In the genomic region with DNA sequence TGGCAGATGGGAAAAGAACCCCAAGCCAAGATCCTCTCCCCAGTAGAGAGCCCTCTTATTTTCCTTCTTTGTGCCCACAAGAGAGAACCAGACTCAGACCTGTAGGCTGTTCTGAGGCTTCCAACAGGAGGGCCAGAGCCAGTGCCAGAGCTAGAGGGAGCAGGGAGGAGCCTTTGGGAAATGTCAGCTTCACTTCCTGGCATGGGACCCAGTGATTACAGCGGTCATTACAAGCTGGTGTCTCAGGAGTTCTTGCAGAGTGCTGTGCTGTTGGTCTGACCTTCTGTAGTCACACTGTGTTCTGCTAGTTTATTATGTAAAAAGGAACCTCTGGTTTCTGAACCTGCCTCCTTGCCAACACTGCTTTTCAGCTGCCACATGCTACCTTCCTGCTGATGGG, we compare ENCODE assay signal across 12 cellular contexts. TPM values are rescaled to one million over a fixed set of nuclear protein-coding genes. Genes with fewer than 3 reads are reported as not detected.
DNase-seq lines count a peak whose midpoint lies in the region; ATAC-seq, FAIRE-seq and TF ChIP-seq lines count a peak whose summit lies in the region.
"Had no signal": no experiment of that assay in that cellular context is flagged by ENCODE, and none has a peak within 500 bp of the region (broad histone marks: within the 10 kb centered on the region; RNA-seq: fewer than 3 reads in every experiment).

No MANE protein-coding gene starts in this region.

- intact Hi-C loops in natural killer cell (cut with micrococcal nuclease): no loop called here
- intact Hi-C loops in heart left ventricle (cut with DNase I): loop anchor here in 4 of 10 donors (2.0 to 5.0 kb wide), 2 partner anchors 33 to 38 kb away; no protein-coding TSS in a partner anchor
- intact Hi-C loops in psoas muscle (cut with DNase I): loop anchor here (1.0 to 5.0 kb wide), 2 partner anchors 38 kb away; partner anchors contain the start of gene STK35 (in 1 of the 2)
- intact Hi-C loops in activated T-helper 2 cell treated with anti-CD3 and anti-CD28 coated beads, Interferon-gamma antibody, Interleukin-2, Interleukin-4, amounts not matched to agents 10 μg/mL and 5 μg/mL and 100 μg/mL, durations not matched to agents 14 hours and 24 hours and 36 hours (cut with micrococcal nuclease): no loop called here

- H3K36me3 Mint-ChIP-seq in natural killer cell treated with Interleukin-12 subunit alpha and Interleukin-12 subunit beta and Interleukin-15 and Interleukin-18, amount 100 ng/mL, for 72 hours: no peaks in the 10 kb centered on the region
- no peaks in the 10 kb centered on the region for H3K36me3 Mint-ChIP-seq in natural killer cell
- peaks cover 10% of the 10 kb centered on the region for H3K36me3 Mint-ChIP-seq in activated T-helper 2 cell treated with anti-CD3 and anti-CD28 coated beads, Interferon-gamma antibody, Interleukin-2, Interleukin-4, amounts not matched to agents 10 μg/mL and 5 μg/mL and 100 μg/mL, durations not matched to agents 14 hours and 24 hours and 36 hours (ENCODE audit: low read depth)

- H3K9me3 Mint-ChIP-seq in natural killer cell treated with Interleukin-12 subunit alpha and Interleukin-12 subunit beta and Interleukin-15 and Interleukin-18, amount 100 ng/mL, for 72 hours: no peaks in the 10 kb centered on the region
- no peaks in the 10 kb centered on the region for H3K9me3 Mint-ChIP-seq in natural killer cell
- H3K9me3 Mint-ChIP-seq in activated T-helper 2 cell treated with anti-CD3 and anti-CD28 coated beads, Interferon-gamma antibody, Interleukin-2, Interleukin-4, amounts not matched to agents 10 μg/mL and 5 μg/mL and 100 μg/mL, durations not matched to agents 14 hours and 24 hours and 36 hours: no peaks in the 10 kb centered on the region
- H3K9me3 Mint-ChIP-seq: effector memory CD8-positive, alpha-beta T cell had no signal

- H3K27me3 ChIP-seq in heart left ventricle (no peaks in the 10 kb centered on the region), psoas muscle (ENCODE audit: insufficient read depth in 3 of 3, low read length in 2 of 3) (no peaks in the 10 kb centered on the region)
- H3K27me3 ChIP-seq: ascending aorta had no signal

- peaks cover 3 to 97% (median 65%) of the 10 kb centered on the region in 12 donors for H3K4me1 ChIP-seq in heart left ventricle
- peaks cover 59% of the 10 kb centered on the region for H3K4me1 ChIP-seq in psoas muscle
- H3K4me1 ChIP-seq: ascending aorta had no signal

- WGBS in heart left ventricle, 4 donors: 25 to 38% (median 27%) methylated on average over 1 of the region's 1 CpG
- WGBS in psoas muscle, 3 donors: 0 to 27% (median 19%) methylated on average over 1 of the region's 1 CpG

- H3K36me3 ChIP-seq in heart left ventricle (peaks cover 0 to 20% (median 14%) of the 10 kb centered on the region in 9 donors), psoas muscle (ENCODE audit: insufficient read depth in 1 of 2, low read depth in 1 of 2) (peaks cover 0 to 18% of the 10 kb centered on the region in 2 donors)

- peaks cover 16 to 40% of the 10 kb centered on the region in 2 donors for H3K4me1 Mint-ChIP-seq in natural killer cell treated with Interleukin-12 subunit alpha and Interleukin-12 subunit beta and Interleukin-15 and Interleukin-18, amount 100 ng/mL, for 72 hours (ENCODE audit: low read depth in 2 of 2)
- H3K4me1 Mint-ChIP-seq in natural killer cell: peaks cover 49 to 65% of the 10 kb centered on the region in 2 donors
- H3K4me1 Mint-ChIP-seq in activated T-helper 2 cell treated with anti-CD3 and anti-CD28 coated beads, Interferon-gamma antibody, Interleukin-2, Interleukin-4, amounts not matched to agents 10 μg/mL and 5 μg/mL and 100 μg/mL, durations not matched to agents 14 hours and 24 hours and 36 hours (ENCODE audit: low read depth): peaks cover 17% of the 10 kb centered on the region

- no peak for TF ChIP-seq POLR2A in heart left ventricle (IDR thresholded peaks at IDR 0.05)

- no peaks in the 10 kb centered on the region for H3K27me3 Mint-ChIP-seq in natural killer cell treated with Interleukin-12 subunit alpha and Interleukin-12 subunit beta and Interleukin-15 and Interleukin-18, amount 100 ng/mL, for 72 hours
- H3K27me3 Mint-ChIP-seq in natural killer cell (ENCODE audit: low read depth in 2 of 2): no peaks in the 10 kb centered on the region
- H3K27me3 Mint-ChIP-seq in activated T-helper 2 cell treated with anti-CD3 and anti-CD28 coated beads, Interferon-gamma antibody, Interleukin-2, Interleukin-4, amounts not matched to agents 10 μg/mL and 5 μg/mL and 100 μg/mL, durations not matched to agents 14 hours and 24 hours and 36 hours (ENCODE audit: low read depth): no peaks in the 10 kb centered on the region
- H3K27me3 Mint-ChIP-seq: effector memory CD8-positive, alpha-beta T cell had no signal

- DNase-seq in natural killer cell treated with Interleukin-12 subunit alpha and Interleukin-12 subunit beta and Interleukin-15 and Interleukin-18, amount 100 ng/mL, for 72 hours (ENCODE audit: low spot score): peak; percentile 6
- DNase-seq in natural killer cell (no peak), heart left ventricle (peak in 4 of 5 donors; percentile 67 to 92 (median 85)), psoas muscle (peak; percentile 71 to 82), foreskin melanocyte (no peak), RCC 7860 (ENCODE audit: low spot score) (no peak)
- no peak for DNase-seq in activated T-helper 2 cell treated with anti-CD3 and anti-CD28 coated beads, Interferon-gamma antibody, Interleukin-2, Interleukin-4, amounts not matched to agents 10 μg/mL and 5 μg/mL and 100 μg/mL, durations not matched to agents 14 hours and 24 hours and 36 hours (ENCODE audit: low spot score)
- DNase-seq: activated T-cell treated with anti-CD3 and anti-CD28 coated beads for 4 hours; effector memory CD8-positive, alpha-beta T cell; trophoblast cell had no signal

- no peak overlapping the region for H3K27ac Mint-ChIP-seq in natural killer cell treated with Interleukin-12 subunit alpha and Interleukin-12 subunit beta and Interleukin-15 and Interleukin-18, amount 100 ng/mL, for 72 hours
- peak overlapping the region in 1 of 2 donors; percentile 31 for H3K27ac Mint-ChIP-seq in natural killer cell
- no peak overlapping the region for H3K27ac Mint-ChIP-seq in activated T-helper 2 cell treated with anti-CD3 and anti-CD28 coated beads, Interferon-gamma antibody, Interleukin-2, Interleukin-4, amounts not matched to agents 10 μg/mL and 5 μg/mL and 100 μg/mL, durations not matched to agents 14 hours and 24 hours and 36 hours

- FAIRE-seq in RCC 7860 (lab: Jason Lieb, UNC): no peak

- H3K9me3 ChIP-seq in heart left ventricle: no peaks in the 10 kb centered on the region
- no peaks in the 10 kb centered on the region for H3K9me3 ChIP-seq in psoas muscle
- H3K9me3 ChIP-seq: ascending aorta had no signal

- peak overlapping the region; percentile 56 to 89 (median 83) for H3K27ac ChIP-seq in heart left ventricle
- H3K27ac ChIP-seq in psoas muscle: peak overlapping the region; percentile 68

- H3K4me3 ChIP-seq in heart left ventricle: no peak overlapping the region
- H3K4me3 ChIP-seq in psoas muscle: no peak overlapping the region
- H3K4me3 ChIP-seq: ascending aorta had no signal

- TF ChIP-seq CTCF in natural killer cell (IDR thresholded peaks at IDR 0.05) (no peak), heart left ventricle (IDR thresholded peaks at IDR 0.05) (peak in 1 of 12 donors; percentile 11), psoas muscle (IDR thresholded peaks at IDR 0.05) (no peak)

- ATAC-seq in natural killer cell treated with Interleukin-12 subunit alpha and Interleukin-12 subunit beta and Interleukin-15 and Interleukin-18, amount 100 ng/mL, for 72 hours: no peak
- no peak for ATAC-seq in natural killer cell
- ATAC-seq in heart left ventricle: peak; percentile 89 to 90 (median 90)
- peak; percentile 81 to 95 (median 93) for ATAC-seq in psoas muscle
- no peak for ATAC-seq in HG03039 (IDR thresholded peaks at IDR 0.05; ENCODE audit: unreplicated experiment)
- ATAC-seq: effector memory CD8-positive, alpha-beta T cell had no signal

- no peak overlapping the region for H3K4me3 Mint-ChIP-seq in natural killer cell treated with Interleukin-12 subunit alpha and Interleukin-12 subunit beta and Interleukin-15 and Interleukin-18, amount 100 ng/mL, for 72 hours
- H3K4me3 Mint-ChIP-seq in natural killer cell: no peak overlapping the region
- no peak overlapping the region for H3K4me3 Mint-ChIP-seq in activated T-helper 2 cell treated with anti-CD3 and anti-CD28 coated beads, Interferon-gamma antibody, Interleukin-2, Interleukin-4, amounts not matched to agents 10 μg/mL and 5 μg/mL and 100 μg/mL, durations not matched to agents 14 hours and 24 hours and 36 hours (ENCODE audit: low read depth)
- H3K4me3 Mint-ChIP-seq: effector memory CD8-positive, alpha-beta T cell had no signal

RNA-seq across cellular contexts. Expression of gene STK35, which starts 38.9 kb away (rescaled TPM):
- 10 to 100 TPM; 21.4 to 30.5 TPM for total RNA-seq in natural killer cell treated with Interleukin-12 subunit alpha and Interleukin-12 subunit beta and Interleukin-15 and Interleukin-18, amount 100 ng/mL, for 72 hours
- 10 to 100 TPM; 18.7 to 24.5 (median 21.9) TPM for total RNA-seq in natural killer cell
- total RNA-seq in heart left ventricle: 10 to 100 TPM; 10.8 to 23.0 (median 15.0) TPM
- 10 to 100 TPM in 1 of 2 donors, 1 to 10 TPM in 1; 6.0 to 14.3 TPM for polyA plus RNA-seq in heart left ventricle
- total RNA-seq in psoas muscle: 1 to 10 TPM; 4.8 to 8.3 (median 5.4) TPM
- polyA plus RNA-seq in psoas muscle: 1 to 10 TPM; 2.5 to 3.4 (median 2.7) TPM
- total RNA-seq in activated T-helper 2 cell treated with anti-CD3 and anti-CD28 coated beads, Interferon-gamma antibody, Interleukin-2, Interleukin-4, amounts not matched to agents 10 μg/mL and 5 μg/mL and 100 μg/mL, durations not matched to agents 14 hours and 24 hours and 36 hours: 18.9 and 20.4 TPM in 2 replicates

Comparison
In these comparisons a context has a peak if more than half of its experiments do, and no peak if none do; other contexts are left out.
1. DNase-seq: peak in natural killer cell treated with Interleukin-12 subunit alpha and Interleukin-12 subunit beta and Interleukin-15 and Interleukin-18, amount 100 ng/mL, for 72 hours (single experiment), heart left ventricle (4 of 5) and psoas muscle (2 of 2); none in natural killer cell (single experiment), foreskin melanocyte (single experiment), activated T-helper 2 cell treated with anti-CD3 and anti-CD28 coated beads, Interferon-gamma antibody, Interleukin-2, Interleukin-4, amounts not matched to agents 10 μg/mL and 5 μg/mL and 100 μg/mL, durations not matched to agents 14 hours and 24 hours and 36 hours (single experiment) and RCC 7860 (single experiment).
2. ATAC-seq: peak in heart left ventricle (4 of 4) and psoas muscle (4 of 4); none in natural killer cell treated with Interleukin-12 subunit alpha and Interleukin-12 subunit beta and Interleukin-15 and Interleukin-18, amount 100 ng/mL, for 72 hours (0 of 2), natural killer cell (0 of 3) and HG03039 (single experiment).
3. intact Hi-C loops: an anchor here in psoas muscle (1.0 to 5.0 kb wide); none called in natural killer cell and activated T-helper 2 cell treated with anti-CD3 and anti-CD28 coated beads, Interferon-gamma antibody, Interleukin-2, Interleukin-4, amounts not matched to agents 10 μg/mL and 5 μg/mL and 100 μg/mL, durations not matched to agents 14 hours and 24 hours and 36 hours.